16 cellular contexts compared by ENCODE assay signal in the genomic region with DNA sequence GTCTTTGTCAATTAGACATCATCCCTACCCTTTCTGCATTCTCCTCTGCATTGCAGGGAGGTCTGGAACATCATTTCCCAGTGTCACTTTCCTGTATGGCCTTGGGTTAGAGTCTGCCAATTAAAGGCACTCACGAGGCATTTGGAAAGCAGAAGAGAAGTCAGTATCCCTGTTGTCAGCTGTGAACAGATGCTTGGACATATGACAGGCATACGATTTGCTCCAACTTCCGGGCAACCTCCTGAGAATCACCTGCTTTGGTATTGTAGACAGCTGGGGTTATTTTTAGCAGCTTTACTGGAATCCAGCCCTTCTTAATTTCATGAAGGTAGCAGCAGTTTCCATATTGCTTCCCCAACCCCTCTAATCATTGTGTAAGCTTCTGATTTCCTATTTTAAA.
DNase-seq lines count a peak whose midpoint lies in the region; ATAC-seq and TF ChIP-seq lines count a peak whose summit lies in the region.
"Had no signal": no experiment of that assay in that cellular context is flagged by ENCODE, and none has a peak within 500 bp of the region (broad histone marks: within the 10 kb centered on the region; RNA-seq: fewer than 3 reads in every experiment).

No MANE protein-coding gene starts in this region.

- H3K4me3 ChIP-seq in SJCRH30 (no peak overlapping the region), psoas muscle (no peak overlapping the region), gastroesophageal sphincter (no peak overlapping the region)
- H3K4me3 ChIP-seq: HAP-1, SK-N-MC had no signal

- H3K27me3 ChIP-seq in SJCRH30 (peaks cover under 1% of the 10 kb centered on the region; the same call in 1 of the 2 replicates), psoas muscle (ENCODE audit: insufficient read depth in 3 of 3, low read length in 2 of 3) (no peaks in the 10 kb centered on the region), gastroesophageal sphincter (no peaks in the 10 kb centered on the region)

- H3K27ac ChIP-seq in SJCRH30, result peak overlapping the region; percentile 55
- no peak overlapping the region for H3K27ac ChIP-seq in psoas muscle
- H3K27ac ChIP-seq in gastroesophageal sphincter, result no peak overlapping the region
- H3K27ac ChIP-seq: 22Rv1, RWPE1, SK-N-MC had no signal

- ATAC-seq in psoas muscle (peak in 3 of 4 donors; percentile 59 to 92 (median 76)), HG03378 (IDR thresholded peaks at IDR 0.05; ENCODE audit: unreplicated experiment) (no peak), gastroesophageal sphincter (no peak)

- TF ChIP-seq POLR2A in gastroesophageal sphincter (IDR thresholded peaks at IDR 0.05), result no peak

- H3K9me3 ChIP-seq in SJCRH30 (replicated peaks) (0 out of 2 replicates have a peak, but pooled peaks cover 3% of the 10 kb centered on the region), psoas muscle (no peaks in the 10 kb centered on the region), gastroesophageal sphincter (no peaks in the 10 kb centered on the region)
- H3K9me3 ChIP-seq: HAP-1 had no signal

- TF ChIP-seq CTCF in psoas muscle (IDR thresholded peaks at IDR 0.05), result no peak
- no peak for TF ChIP-seq CTCF in gastroesophageal sphincter (IDR thresholded peaks at IDR 0.05)

- 14 to 21% (median 19%) methylated on average over 3 of the region's 3 CpGs for whole genome bisulfite sequencing in psoas muscle, 3 donors
- WGBS in gastroesophageal sphincter (ENCODE audit: low coverage in 1 of 2), 2 donors, result 39 to 50% methylated on average over 1 to 3 of the region's 3 CpGs

- intact Hi-C loops in psoas muscle (cut with DNase I), result no loop called here

- DNase-seq in NCI-H1092 treated with DMSO at 0.1 percent for 48 hours (lab: John Stamatoyannopoulos, UW) (peak; percentile 23), NCI-H1092 (lab: John Stamatoyannopoulos, UW) (no peak), NCI-H2171 (lab: John Stamatoyannopoulos, UW) (peak; percentile 82), SJCRH30 (peak; percentile 22 to 45), psoas muscle (no peak), NCI-H748 (lab: John Stamatoyannopoulos, UW; ENCODE audit: unreplicated experiment) (no peak)
- DNase-seq: DND-41, NCI-H187, NCI-H2107, NCI-H526 had no signal

- no peaks in the 10 kb centered on the region for H3K36me3 ChIP-seq in SJCRH30
- no peaks in the 10 kb centered on the region for H3K36me3 ChIP-seq in psoas muscle (ENCODE audit: insufficient read depth in 1 of 2, low read depth in 1 of 2)
- no peaks in the 10 kb centered on the region for H3K36me3 ChIP-seq in gastroesophageal sphincter
- H3K36me3 ChIP-seq: HAP-1 had no signal

- peaks cover 23% of the 10 kb centered on the region for H3K4me1 ChIP-seq in SJCRH30
- no peaks in the 10 kb centered on the region for H3K4me1 ChIP-seq in psoas muscle
- H3K4me1 ChIP-seq in gastroesophageal sphincter, result no peaks in the 10 kb centered on the region
- H3K4me1 ChIP-seq: HAP-1 had no signal

- TF ChIP-seq EP300 in gastroesophageal sphincter (IDR thresholded peaks at IDR 0.05), result no peak

Comparison
In these comparisons a context has a peak if more than half of its experiments do, and no peak if none do; other contexts are left out.
1. DNase-seq: peak in NCI-H1092 treated with DMSO at 0.1 percent for 48 hours (single experiment), NCI-H2171 (single experiment) and SJCRH30 (2 of 2); none in NCI-H1092 (single experiment), psoas muscle (0 of 2) and NCI-H748 (single experiment).
2. ATAC-seq: peak in psoas muscle (3 of 4); none in HG03378 (single experiment) and gastroesophageal sphincter (single experiment).